14 cellular contexts compared by ENCODE assay signal in genomic region chr7:44068054-44068453, GRCh38. TPM values are rescaled to one million over a fixed set of nuclear protein-coding genes. Genes with fewer than 3 reads are reported as not detected.
A peak's percentile ranks its signal among the peaks of the same experiment; 100 is the strongest.
DNase-seq lines count a peak whose midpoint lies in the region; ATAC-seq and TF ChIP-seq lines count a peak whose summit lies in the region.
"Had no signal": no experiment of that assay in that cellular context is flagged by ENCODE, and none has a peak within 500 bp of the region (broad histone marks: within the 10 kb centered on the region; RNA-seq: fewer than 3 reads in every experiment).

No MANE protein-coding gene starts in this region.

- no peaks in the 10 kb centered on the region for H3K36me3 Mint-ChIP-seq in type B pancreatic cell

- H3K9me3 Mint-ChIP-seq in type B pancreatic cell: no peaks in the 10 kb centered on the region
- H3K9me3 Mint-ChIP-seq: endodermal cell had no signal

- ATAC-seq in right cardiac atrium (no peak), Right ventricle myocardium superior (ENCODE audit: poor library complexity) (no peak), GM19455 (IDR thresholded peaks at IDR 0.05; ENCODE audit: unreplicated experiment) (no peak)

- TF ChIP-seq CTCF in type B pancreatic cell (conservative IDR thresholded peaks at IDR 0.05): no peak

- peak overlapping the region; percentile 51 for H3K27ac Mint-ChIP-seq in type B pancreatic cell
- H3K27ac Mint-ChIP-seq: endodermal cell had no signal

- 59% methylated on average over 7 of the region's 7 CpGs for WGBS in right cardiac atrium

- no peaks in the 10 kb centered on the region for H3K27me3 ChIP-seq in right cardiac atrium (ENCODE audit: control insufficient read depth, insufficient read depth)
- H3K27me3 ChIP-seq: breast epithelium had no signal

- peaks cover 13% of the 10 kb centered on the region for H3K4me1 ChIP-seq in right cardiac atrium (ENCODE audit: control insufficient read depth, insufficient read depth, low read length)

- intact Hi-C loops in right cardiac atrium (cut with DNase I) (no loop called here), Right ventricle myocardium superior (cut with DNase I) (no loop called here)

- peaks cover 7% of the 10 kb centered on the region for H3K4me1 Mint-ChIP-seq in type B pancreatic cell (ENCODE audit: unreplicated experiment)

- H3K27me3 Mint-ChIP-seq in type B pancreatic cell: no peaks in the 10 kb centered on the region
- H3K27me3 Mint-ChIP-seq: CD4-positive, CD25-positive, alpha-beta regulatory T cell had no signal

- H3K4me3 Mint-ChIP-seq in type B pancreatic cell: no peak overlapping the region
- H3K4me3 Mint-ChIP-seq: CD4-positive, CD25-positive, alpha-beta regulatory T cell; endodermal cell had no signal

- H3K27ac ChIP-seq in right cardiac atrium (ENCODE audit: low read length) (no peak overlapping the region), KOPT-K1 (ENCODE audit: low read depth, low read length, poor library complexity, severe bottlenecking) (peak overlapping the region; percentile 62)
- H3K27ac ChIP-seq: breast epithelium had no signal

- peaks cover 46% of the 10 kb centered on the region for H3K36me3 ChIP-seq in KOPT-K1 (ENCODE audit: insufficient read depth, low read length)
- H3K36me3 ChIP-seq: breast epithelium had no signal

- H3K4me3 ChIP-seq in right cardiac atrium (ENCODE audit: low read length): no peak overlapping the region
- H3K4me3 ChIP-seq: breast epithelium had no signal

- H3K9me3 ChIP-seq in right cardiac atrium (ENCODE audit: control insufficient read depth, low read length): no peaks in the 10 kb centered on the region
- H3K9me3 ChIP-seq in KOPT-K1 (ENCODE audit: insufficient read depth, low read length, poor library complexity, severe bottlenecking): no peaks in the 10 kb centered on the region
- H3K9me3 ChIP-seq: breast epithelium had no signal

- DNase-seq in right cardiac atrium (peak; percentile 18 to 54 (median 49)), Right ventricle myocardium superior (no peak), dermis blood vessel endothelial cell (peak; percentile 35), type B pancreatic cell (ENCODE audit: extremely low spot score, unreplicated experiment) (no peak), germinal center (ENCODE audit: low spot score) (no peak), D341Med (ENCODE audit: low spot score) (no peak)
- DNase-seq: CD4-positive, CD25-positive, alpha-beta regulatory T cell; endodermal cell; NCI-H2171; RPMI8226 had no signal

RNA-seq across cellular contexts. Expression of gene PGAM2, which starts 2.7 kb away (rescaled TPM):
- total RNA-seq in right cardiac atrium (1,000 to 10,000 TPM in 2 of 4 donors, 100 to 1,000 TPM in 2; 946 to 1,159 (median 1,024) TPM), Right ventricle myocardium superior (1,131 TPM), dermis blood vessel endothelial cell (0.19 and 0.51 TPM in 2 replicates), type B pancreatic cell (ENCODE audit: low replicate concordance) (0.57 and 0.72 TPM in 2 replicates)
- polyA plus RNA-seq in right cardiac atrium: 2,530 TPM
- total RNA-seq: kidney epithelial cell had no signal
- polyA plus RNA-seq: CD4-positive, CD25-positive, alpha-beta regulatory T cell had no signal

RNA-seq across cellular contexts. Expression of gene POLM, which starts 14.3 kb away (rescaled TPM):
- total RNA-seq in right cardiac atrium (10 to 100 TPM; 24.5 to 28.9 (median 25.8) TPM), Right ventricle myocardium superior (15.5 TPM), dermis blood vessel endothelial cell (13.9 and 16.2 TPM in 2 replicates), type B pancreatic cell (ENCODE audit: low replicate concordance) (25.2 and 27.2 TPM in 2 replicates)
- polyA plus RNA-seq in right cardiac atrium: 16.6 TPM

RNA-seq across cellular contexts. Expression of gene DBNL, which starts 23.6 kb away (rescaled TPM):
- total RNA-seq in right cardiac atrium (10 to 100 TPM; 34.3 to 44.6 (median 38.1) TPM), Right ventricle myocardium superior (28.0 TPM), dermis blood vessel endothelial cell (153 and 182 TPM in 2 replicates), type B pancreatic cell (ENCODE audit: low replicate concordance) (62.8 and 71.7 TPM in 2 replicates)
- polyA plus RNA-seq in right cardiac atrium: 37.5 TPM

RNA-seq across cellular contexts. Expression of gene AEBP1, which starts 36.1 kb away (rescaled TPM):
- total RNA-seq in right cardiac atrium: 100 to 1,000 TPM in 2 of 4 donors, 10 to 100 TPM in 2; 81.0 to 124 (median 103) TPM
- polyA plus RNA-seq in right cardiac atrium: 62.8 TPM
- total RNA-seq in Right ventricle myocardium superior: 12.4 TPM
- 12.9 and 40.4 TPM in 2 replicates for total RNA-seq in dermis blood vessel endothelial cell
- total RNA-seq in type B pancreatic cell (ENCODE audit: low replicate concordance): 5.0 and 64.1 TPM in 2 replicates

RNA-seq across cellular contexts. Expression of gene POLD2, which starts 55.3 kb away (rescaled TPM):
- total RNA-seq in right cardiac atrium: 100 to 1,000 TPM in 1 of 4 donors, 10 to 100 TPM in 3; 85.8 to 110 (median 99.0) TPM
- polyA plus RNA-seq in right cardiac atrium: 86.6 TPM
- total RNA-seq in Right ventricle myocardium superior: 75.3 TPM
- total RNA-seq in dermis blood vessel endothelial cell: 44.4 and 89.1 TPM in 2 replicates
- 122 and 142 TPM in 2 replicates for total RNA-seq in type B pancreatic cell (ENCODE audit: low replicate concordance)

Comparison
In these comparisons a context has a peak if more than half of its experiments do, and no peak if none do; other contexts are left out.
1. DNase-seq: peak in right cardiac atrium (3 of 3) and dermis blood vessel endothelial cell (single experiment); none in Right ventricle myocardium superior (single experiment), type B pancreatic cell (single experiment), germinal center (single experiment) and D341Med (single experiment).
2. RNA of gene PGAM2, which starts 2.7 kb away (total RNA-seq): 1,131 TPM in Right ventricle myocardium superior (single experiment) and 946 to 1,159 TPM in right cardiac atrium; 0.57 to 0.72 TPM in type B pancreatic cell and 0.19 to 0.51 TPM in dermis blood vessel endothelial cell; every median in the first group is over 100 times any median in the second.